ENCODE assay signal across 29 cellular contexts in genomic region chrX:150655713-150656266, GRCh38.
"Had no signal": no experiment of that assay in that cellular context is flagged by ENCODE, and none has a peak within 500 bp of the region (broad histone marks: within the 10 kb centered on the region; RNA-seq: fewer than 3 reads in every experiment).

No MANE protein-coding gene starts in this region.

- H3K27me3 ChIP-seq: cardiac muscle cell, MG63 had no signal

- ATAC-seq: activated CD8-positive, alpha-beta T cell treated with anti-CD3 and anti-CD28 coated beads for 36 hours; activated T-cell treated with anti-CD3 and anti-CD28 coated beads, Interleukin-2, amount 50 U/mL, for 72 hours; activated T-helper 17 cell treated with anti-CD3 and anti-CD28 coated beads, Interleukin-2, amount 50 U/mL, for 72 hours had no signal

- H3K9me3 Mint-ChIP-seq: activated CD4-positive, alpha-beta T cell treated with anti-CD3 and anti-CD28 coated beads, Interleukin-2, amount 10 ng/mL, durations not matched to agents 24 days and 14 days; activated CD8-positive, alpha-beta T cell treated with anti-CD3 and anti-CD28 coated beads for 36 hours; activated naive CD8-positive, alpha-beta T cell treated with anti-CD3 and anti-CD28 coated beads for 36 hours; activated T-cell treated with anti-CD3 and anti-CD28 coated beads, Interleukin-2, amount 50 U/mL, for 72 hours; activated T-helper 17 cell treated with anti-CD3 and anti-CD28 coated beads, Interleukin-2, amount 50 U/mL, for 72 hours; central memory CD8-positive, alpha-beta T cell had no signal

- H3K4me3 ChIP-seq: cardiac muscle cell, MG63 had no signal

- H3K4me3 Mint-ChIP-seq: activated CD4-positive, alpha-beta T cell treated with anti-CD3 and anti-CD28 coated beads, Interleukin-2, amount 10 ng/mL, durations not matched to agents 24 days and 14 days; activated CD8-positive, alpha-beta T cell treated with anti-CD3 and anti-CD28 coated beads for 36 hours; activated naive CD8-positive, alpha-beta T cell treated with anti-CD3 and anti-CD28 coated beads for 36 hours; activated T-cell treated with anti-CD3 and anti-CD28 coated beads, Interleukin-2, amount 50 U/mL, for 72 hours; activated T-helper 17 cell treated with anti-CD3 and anti-CD28 coated beads, Interleukin-2, amount 50 U/mL, for 72 hours; central memory CD8-positive, alpha-beta T cell had no signal

- H3K27me3 Mint-ChIP-seq: activated CD4-positive, alpha-beta T cell treated with anti-CD3 and anti-CD28 coated beads, Interleukin-2, amount 10 ng/mL, durations not matched to agents 24 days and 14 days; activated CD8-positive, alpha-beta T cell treated with anti-CD3 and anti-CD28 coated beads for 36 hours; activated naive CD8-positive, alpha-beta T cell treated with anti-CD3 and anti-CD28 coated beads for 36 hours; activated T-helper 17 cell treated with anti-CD3 and anti-CD28 coated beads, Interleukin-2, amount 50 U/mL, for 72 hours; central memory CD8-positive, alpha-beta T cell had no signal

- H3K4me1 Mint-ChIP-seq: activated T-helper 17 cell treated with anti-CD3 and anti-CD28 coated beads, Interleukin-2, amount 50 U/mL, for 72 hours had no signal

- H3K27ac Mint-ChIP-seq: activated CD4-positive, alpha-beta T cell treated with anti-CD3 and anti-CD28 coated beads, Interleukin-2, amount 10 ng/mL, durations not matched to agents 24 days and 14 days; activated CD8-positive, alpha-beta T cell treated with anti-CD3 and anti-CD28 coated beads for 36 hours; activated naive CD8-positive, alpha-beta T cell treated with anti-CD3 and anti-CD28 coated beads for 36 hours; activated T-cell treated with anti-CD3 and anti-CD28 coated beads, Interleukin-2, amount 50 U/mL, for 72 hours; activated T-helper 17 cell treated with anti-CD3 and anti-CD28 coated beads, Interleukin-2, amount 50 U/mL, for 72 hours had no signal

- H3K36me3 ChIP-seq: cardiac muscle cell, MG63 had no signal

- H3K27ac ChIP-seq: cardiac muscle cell had no signal

- FAIRE-seq: TTC549 had no signal

- H3K9me3 ChIP-seq: MG63 had no signal

- DNase-seq: activated CD4-positive, alpha-beta T cell treated with anti-CD3 and anti-CD28 coated beads, Interleukin-2, amount 10 ng/mL, durations not matched to agents 24 days and 14 days; activated CD4-positive, alpha-beta T cell treated with anti-CD3 and anti-CD28 coated beads, Interleukin-2, amount 50 U/mL, for 4 hours; activated CD8-positive, alpha-beta T cell treated with anti-CD3 and anti-CD28 coated beads for 36 hours; activated effector memory CD4-positive, alpha-beta T cell treated with anti-CD3 and anti-CD28 coated beads, Interleukin-2, amount 50 U/mL, for 16 hours; activated naive CD4-positive, alpha-beta T cell; activated naive CD4-positive, alpha-beta T cell treated with anti-CD3 and anti-CD28 coated beads, Interleukin-2, amount 50 U/mL, for 16 hours; activated naive CD8-positive, alpha-beta T cell treated with anti-CD3 and anti-CD28 coated beads for 36 hours; activated T-cell treated with anti-CD3 and anti-CD28 coated beads, Interleukin-2, amount 50 U/mL, for 1 hour; activated T-cell treated with anti-CD3 and anti-CD28 coated beads, Interleukin-2, amount 50 U/mL, for 72 hours; amniotic stem cell; aorta; Kasumi-1; MG63; NCI-H1048; NCI-H1105 treated with DMSO at 0.1 percent for 48 hours; NCI-H1436; NCI-H1694; NCI-H1930; NCI-H2081 treated with DMSO at 0.1 percent for 48 hours; NCI-H226; NCI-H524 treated with DMSO at 0.1 percent for 48 hours; NCI-H748 treated with DMSO at 0.1 percent for 48 hours; NK-92 treated with Interleukin-12 subunit alpha and Interleukin-12 subunit beta, amount 100 ng/mL, for 24 hours; Right ventricle myocardium superior; T1000 had no signal
